ENCODE assay signal across 8 cellular contexts in the genomic region with DNA sequence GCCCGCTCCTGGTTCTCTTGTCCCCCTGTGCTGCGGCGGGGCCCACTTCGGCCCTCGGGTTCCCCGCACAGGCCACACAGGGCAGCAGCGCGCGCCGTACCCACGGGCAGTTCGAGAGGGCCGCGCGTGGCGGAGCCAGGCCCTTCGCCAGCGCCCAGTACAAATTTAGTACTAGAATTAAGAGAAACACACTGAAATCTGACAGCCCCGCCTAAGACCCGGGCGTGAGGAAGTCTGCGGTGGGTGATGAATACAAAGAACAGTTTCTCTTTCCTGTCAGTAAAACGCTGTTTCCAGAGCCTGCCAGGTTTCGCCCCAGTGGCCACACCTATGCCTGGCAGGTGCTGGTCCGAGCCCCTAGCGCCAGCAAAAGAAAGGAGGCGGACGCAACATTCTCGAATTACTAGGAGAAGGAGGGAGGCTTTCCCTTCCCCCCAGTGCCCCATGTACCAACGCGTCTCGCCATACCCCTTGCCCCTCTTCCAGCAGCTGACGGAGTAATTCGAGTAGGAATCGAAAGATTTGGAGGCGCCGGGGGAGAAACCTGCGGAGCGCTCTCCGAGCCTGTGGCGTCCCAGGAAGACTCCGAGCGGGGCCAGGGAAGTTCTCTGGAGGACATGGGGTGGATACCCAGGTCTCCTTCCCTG. TPM values are rescaled to one million over a fixed set of nuclear protein-coding genes. Genes with fewer than 3 reads are reported as not detected.
DNase-seq lines count a peak whose midpoint lies in the region; ATAC-seq and TF ChIP-seq lines count a peak whose summit lies in the region.

No MANE protein-coding gene starts in this region.

- H3K9me3 ChIP-seq in endodermal cell (ENCODE audit: control insufficient read depth, low read length) = no peaks in the 10 kb centered on the region
- H3K9me3 ChIP-seq in mucosa of rectum (ENCODE audit: control insufficient read depth in 2 of 2, low read length in 2 of 2) = no peaks in the 10 kb centered on the region

- peak overlapping the region; percentile 54 for H3K27ac ChIP-seq in ACC112 (ENCODE audit: low read depth, low read length)
- H3K27ac ChIP-seq in endodermal cell (ENCODE audit: low read depth, low read length) = no peak overlapping the region
- H3K27ac ChIP-seq in mucosa of rectum (ENCODE audit: low read depth in 2 of 2, low read length in 2 of 2) = peak overlapping the region; percentile 91 to 92

- H3K4me3 ChIP-seq in ACC112 (ENCODE audit: low read depth, low read length) (peak overlapping the region; percentile 95), endodermal cell (ENCODE audit: low read length) (peak overlapping the region; percentile 95), mucosa of rectum (ENCODE audit: low read length in 2 of 2) (peak overlapping the region; percentile 86 to 92)

- H3K4me1 Mint-ChIP-seq in endodermal cell = peaks cover 18% of the 10 kb centered on the region

- peak overlapping the region; percentile 61 for H2AFZ ChIP-seq in ACC112 (ENCODE audit: low read length, unreplicated experiment)

- DNase-seq in NCI-H510A treated with DMSO at 0.1 percent for 48 hours (lab: John Stamatoyannopoulos, UW) (peak; percentile 43), endodermal cell (peak; percentile 97)
- DNase-seq in activated CD8-positive, alpha-beta memory T cell treated with anti-CD3 and anti-CD28 coated beads for 24 hours = peak; percentile 88
- DNase-seq in stimulated activated CD8-positive, alpha-beta memory T cell treated with anti-CD3 and anti-CD28 coated beads, Interleukin-7, amount 100 ng/mL, for 24 hours (ENCODE audit: low read depth) = peak; percentile 42

- H3K27me3 ChIP-seq in ACC112 (ENCODE audit: insufficient read depth, low read length) = no peaks in the 10 kb centered on the region
- no peaks in the 10 kb centered on the region for H3K27me3 ChIP-seq in endodermal cell (ENCODE audit: control insufficient read depth, insufficient read depth, low read length, poor library complexity, severe bottlenecking)
- no peaks in the 10 kb centered on the region for H3K27me3 ChIP-seq in mucosa of rectum (ENCODE audit: control insufficient read depth in 2 of 2, insufficient read depth in 2 of 2, low read length in 2 of 2)

- TF ChIP-seq CTCF in endodermal cell (conservative IDR thresholded peaks at IDR 0.05) = peak; percentile 78

- H3K9me3 Mint-ChIP-seq in endodermal cell = no peaks in the 10 kb centered on the region

- peak overlapping the region; percentile 91 for H3K27ac Mint-ChIP-seq in endodermal cell

- H3K4me3 Mint-ChIP-seq in endodermal cell = peak overlapping the region; percentile 94

- 5 to 11% methylated on average over 13 to 42 of the region's 43 CpGs for WGBS in endodermal cell (ENCODE audit: insufficient coverage in 1 of 2, insufficient read length in 1 of 2), 2 experiments

- peaks cover 34% of the 10 kb centered on the region for H3K4me1 ChIP-seq in ACC112 (ENCODE audit: control insufficient read depth, insufficient read depth, low read length, unreplicated experiment)
- peaks cover 8% of the 10 kb centered on the region for H3K4me1 ChIP-seq in endodermal cell (ENCODE audit: control insufficient read depth, insufficient read depth, low read length)
- H3K4me1 ChIP-seq in mucosa of rectum (ENCODE audit: control insufficient read depth in 2 of 2, insufficient read depth in 2 of 2, low read length in 2 of 2) = peaks cover 12 to 23% of the 10 kb centered on the region in 2 donors

- peaks cover 50% of the 10 kb centered on the region for H3K79me2 ChIP-seq in ACC112 (ENCODE audit: control insufficient read depth, insufficient read depth, low read length, unreplicated experiment)

- H3K27me3 Mint-ChIP-seq in endodermal cell (ENCODE audit: insufficient read depth) = peaks cover 3% of the 10 kb centered on the region

- H3K36me3 ChIP-seq in ACC112 (ENCODE audit: insufficient read depth, low read length) (peaks cover 9% of the 10 kb centered on the region), endodermal cell (ENCODE audit: control insufficient read depth, insufficient read depth, low read length) (no peaks in the 10 kb centered on the region), mucosa of rectum (ENCODE audit: control insufficient read depth in 2 of 2, insufficient read depth in 2 of 2, low read length in 2 of 2) (no peaks in the 10 kb centered on the region)

- H3K36me3 Mint-ChIP-seq in endodermal cell (ENCODE audit: low read depth) = no peaks in the 10 kb centered on the region

- H3K9ac ChIP-seq in endodermal cell (ENCODE audit: extremely low read depth, low read length, poor library complexity, severe bottlenecking) = peak overlapping the region; percentile 80
- peak overlapping the region; percentile 91 for H3K9ac ChIP-seq in mucosa of rectum (ENCODE audit: low read depth in 1 of 2, low read length in 2 of 2)

- ATAC-seq in GM18907 (IDR thresholded peaks at IDR 0.05; ENCODE audit: unreplicated experiment) (peak; percentile 70), HG03196 (IDR thresholded peaks at IDR 0.05; ENCODE audit: unreplicated experiment) (peak; percentile 36)

RNA-seq across cellular contexts. Expression of a gene that starts 0.6 kb away (rescaled TPM):
- total RNA-seq in endodermal cell = 10 to 100 TPM; 12.4 TPM
- polyA plus RNA-seq in endodermal cell (2013, experiment 1 of 2) = 5.5 TPM
- polyA plus RNA-seq in endodermal cell (2013, experiment 2 of 2) = 7.3 TPM

RNA-seq across cellular contexts. Expression of a gene that starts 48.1 kb away (rescaled TPM):
- total RNA-seq in endodermal cell = not detected
- not detected for polyA plus RNA-seq in endodermal cell (2013, experiment 1 of 2)
- not detected for polyA plus RNA-seq in endodermal cell (2013, experiment 2 of 2)

Comparison
In these comparisons a context has a peak if more than half of its experiments do, and no peak if none do; other contexts are left out.
1. DNase-seq: peak in every context shown above with its lines; median percentile 97 in endodermal cell; 88 in activated CD8-positive, alpha-beta memory T cell treated with anti-CD3 and anti-CD28 coated beads for 24 hours; 43 in NCI-H510A treated with DMSO at 0.1 percent for 48 hours; 42 in stimulated activated CD8-positive, alpha-beta memory T cell treated with anti-CD3 and anti-CD28 coated beads, Interleukin-7, amount 100 ng/mL, for 24 hours.